16 cellular contexts compared by ENCODE assay signal in the genomic region with DNA sequence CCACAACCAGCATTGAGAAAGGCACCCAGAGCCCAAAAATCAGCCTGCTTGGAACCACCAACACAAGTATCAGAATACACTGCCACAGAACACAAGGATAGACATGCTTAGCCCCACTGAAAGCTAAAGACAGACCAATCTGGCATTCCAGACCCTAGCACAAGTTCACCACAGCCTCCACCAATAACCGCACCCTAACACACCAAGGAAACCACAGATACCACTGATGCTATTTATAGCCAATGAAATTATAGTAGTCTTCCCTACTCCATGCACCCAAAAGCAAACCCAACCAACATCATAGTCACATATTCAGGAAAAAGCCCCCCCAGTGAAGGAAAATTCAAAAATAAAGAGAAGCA.
A peak's percentile ranks its signal among the peaks of the same experiment; 100 is the strongest.
DNase-seq lines count a peak whose midpoint lies in the region; ATAC-seq and TF ChIP-seq lines count a peak whose summit lies in the region.
"Had no signal": no experiment of that assay in that cellular context is flagged by ENCODE, and none has a peak within 500 bp of the region (broad histone marks: within the 10 kb centered on the region; RNA-seq: fewer than 3 reads in every experiment).

No MANE protein-coding gene starts in this region.

- peaks cover 21% of the 10 kb centered on the region for H3K4me1 Mint-ChIP-seq in stimulated activated naive CD8-positive, alpha-beta T cell treated with anti-CD3 and anti-CD28 coated beads, Interleukin-15, amount 100 ng/mL, for 72 hours

- peak; percentile 33 for ATAC-seq in stimulated activated naive CD8-positive, alpha-beta T cell treated with anti-CD3 and anti-CD28 coated beads, Interleukin-15, amount 100 ng/mL, for 72 hours
- ATAC-seq in stimulated activated naive CD8-positive, alpha-beta T cell treated with anti-CD3 and anti-CD28 coated beads, Interleukin-15, Interleukin-2, amounts not matched to agents 100 U/mL and 50 U/mL, for 24 hours, result no peak
- peak; percentile 36 for ATAC-seq in HG02623 (IDR thresholded peaks at IDR 0.05; ENCODE audit: unreplicated experiment)
- ATAC-seq in activated CD4-positive, CD25-positive, alpha-beta regulatory T cell treated with anti-CD3 and anti-CD28 coated beads, Interleukin-2, amount 50 U/mL, for 24 hours, result no peak
- ATAC-seq: Panc1 had no signal

- no peak overlapping the region for H3K27ac ChIP-seq in right atrium auricular region
- H3K27ac ChIP-seq: brain microvascular endothelial cell, vagina had no signal

- no peak overlapping the region for H3K4me3 ChIP-seq in right atrium auricular region
- H3K4me3 ChIP-seq: K562, lung, vagina had no signal

- no peak overlapping the region for H3K27ac Mint-ChIP-seq in stimulated activated naive CD8-positive, alpha-beta T cell treated with anti-CD3 and anti-CD28 coated beads, Interleukin-15, amount 100 ng/mL, for 72 hours
- H3K27ac Mint-ChIP-seq: activated T-cell treated with anti-CD3 and anti-CD28 coated beads, Interleukin-2, amount 50 U/mL, for 24 hours had no signal

- peaks cover 0 to 6% of the 10 kb centered on the region in 2 donors for H3K9me3 ChIP-seq in right atrium auricular region
- H3K9me3 ChIP-seq: vagina had no signal

- H3K9me3 Mint-ChIP-seq in stimulated activated naive CD8-positive, alpha-beta T cell treated with anti-CD3 and anti-CD28 coated beads, Interleukin-15, amount 100 ng/mL, for 72 hours, result peaks cover 9 to 10% of the 10 kb centered on the region in 2 donors

- in situ Hi-C loops in KBM-7 (cut with MboI; ENCODE audit: low pct_unique_long_range_greater_than_20kb, low sequenced_read_pairs), result no loop called here

- no peaks in the 10 kb centered on the region for H3K36me3 ChIP-seq in right atrium auricular region
- H3K36me3 ChIP-seq: brain microvascular endothelial cell, vagina had no signal

- no peaks in the 10 kb centered on the region for H3K27me3 ChIP-seq in right atrium auricular region
- H3K27me3 ChIP-seq: brain microvascular endothelial cell, vagina had no signal

- H3K27me3 Mint-ChIP-seq in stimulated activated naive CD8-positive, alpha-beta T cell treated with anti-CD3 and anti-CD28 coated beads, Interleukin-15, amount 100 ng/mL, for 72 hours, result no peaks in the 10 kb centered on the region
- H3K27me3 Mint-ChIP-seq: activated T-cell treated with anti-CD3 and anti-CD28 coated beads, Interleukin-2, amount 50 U/mL, for 24 hours had no signal

- no peak for DNase-seq in stimulated activated naive CD8-positive, alpha-beta T cell treated with anti-CD3 and anti-CD28 coated beads, Interleukin-15, amount 100 ng/mL, for 72 hours
- no peak for DNase-seq in stimulated activated naive CD8-positive, alpha-beta T cell treated with anti-CD3 and anti-CD28 coated beads, Interleukin-15, Interleukin-2, amounts not matched to agents 100 U/mL and 50 U/mL, for 24 hours
- DNase-seq in KBM-7 (peak; percentile 21), right atrium auricular region (ENCODE audit: low spot score) (no peak), COLO829 (ENCODE audit: low spot score) (no peak)
- no peak for DNase-seq in effector CD4-positive, alpha-beta T cell
- DNase-seq: brain microvascular endothelial cell, hippocampal formation, NCI-H2171 treated with DMSO at 0.1 percent for 48 hours had no signal

- no peak for TF ChIP-seq CTCF in right atrium auricular region (IDR thresholded peaks at IDR 0.05)

- no peak overlapping the region for H3K4me3 Mint-ChIP-seq in stimulated activated naive CD8-positive, alpha-beta T cell treated with anti-CD3 and anti-CD28 coated beads, Interleukin-15, amount 100 ng/mL, for 72 hours
- H3K4me3 Mint-ChIP-seq: activated T-cell treated with anti-CD3 and anti-CD28 coated beads, Interleukin-2, amount 50 U/mL, for 24 hours had no signal

- no peaks in the 10 kb centered on the region for H3K4me1 ChIP-seq in right atrium auricular region
- H3K4me1 ChIP-seq: vagina had no signal

Comparison
In these comparisons a context has a peak if more than half of its experiments do, and no peak if none do; other contexts are left out.
1. ATAC-seq: peak in stimulated activated naive CD8-positive, alpha-beta T cell treated with anti-CD3 and anti-CD28 coated beads, Interleukin-15, amount 100 ng/mL, for 72 hours (single experiment) and HG02623 (single experiment); none in stimulated activated naive CD8-positive, alpha-beta T cell treated with anti-CD3 and anti-CD28 coated beads, Interleukin-15, Interleukin-2, amounts not matched to agents 100 U/mL and 50 U/mL, for 24 hours (single experiment) and activated CD4-positive, CD25-positive, alpha-beta regulatory T cell treated with anti-CD3 and anti-CD28 coated beads, Interleukin-2, amount 50 U/mL, for 24 hours (0 of 2).